8 cellular contexts compared by ENCODE assay signal in genomic region chr15:40435331-40436089, GRCh38. TPM values are rescaled to one million over a fixed set of nuclear protein-coding genes. Genes with fewer than 3 reads are reported as not detected.
DNase-seq lines count a peak whose midpoint lies in the region; FAIRE-seq and TF ChIP-seq lines count a peak whose summit lies in the region.

No MANE protein-coding gene starts in this region.

- peaks cover 33% of the 10 kb centered on the region for H3K27me3 ChIP-seq in iPS-15b (ENCODE audit: control insufficient read depth, insufficient read depth, low read length)
- H3K27me3 ChIP-seq in sigmoid colon, result peaks cover 15 to 33% (median 25%) of the 10 kb centered on the region in 3 donors

- no peaks in the 10 kb centered on the region for H3K36me3 ChIP-seq in ES-I3 (ENCODE audit: insufficient read depth, low read length)
- H3K36me3 ChIP-seq in iPS-15b (ENCODE audit: control insufficient read depth, insufficient read depth, low read length), result no peaks in the 10 kb centered on the region
- H3K36me3 ChIP-seq in sigmoid colon, result no peaks in the 10 kb centered on the region

- DNase-seq in sigmoid colon, result no peak
- DNase-seq in frontal cortex (ENCODE audit: low spot score in 2 of 2), result no peak
- no peak for DNase-seq in 8988T
- DNase-seq in stimulated activated CD4-positive, alpha-beta T cell treated with anti-CD3 and anti-CD28 coated beads, Interleukin-1b, Interleukin-23, amount 100 ng/mL, for 48 hours, result no peak
- DNase-seq in lower leg skin (ENCODE audit: low spot score in 2 of 2), result no peak

- TF ChIP-seq EP300 in sigmoid colon (IDR thresholded peaks at IDR 0.05), result no peak

- H3K4me1 ChIP-seq in ES-I3 (ENCODE audit: insufficient read depth, low read length), result peaks cover 8% of the 10 kb centered on the region
- H3K4me1 ChIP-seq in iPS-15b (ENCODE audit: control insufficient read depth, insufficient read depth, low read length), result peaks cover 14% of the 10 kb centered on the region
- peaks cover 0 to 31% (median 29%) of the 10 kb centered on the region in 4 donors for H3K4me1 ChIP-seq in sigmoid colon

- TF ChIP-seq CTCF in VCaP (conservative IDR thresholded peaks at IDR 0.05) (no peak), sigmoid colon (IDR thresholded peaks at IDR 0.05) (no peak), lower leg skin (IDR thresholded peaks at IDR 0.05) (no peak)

- H3K27ac ChIP-seq in VCaP (peak overlapping the region; percentile 56; the same call in 1 of the 2 replicates), sigmoid colon (peak overlapping the region in 1 of 4 donors; percentile 9)

- H3K9me3 ChIP-seq in ES-I3 (ENCODE audit: control insufficient read depth, insufficient read depth, low read length) (no peaks in the 10 kb centered on the region), iPS-15b (ENCODE audit: control insufficient read depth, insufficient read depth, low read length) (no peaks in the 10 kb centered on the region), sigmoid colon (no peaks in the 10 kb centered on the region)

- WGBS in sigmoid colon, 2 donors, result 24 to 39% methylated on average over 26 of the region's 26 CpGs
- 30 to 32% methylated on average over 21 to 24 of the region's 26 CpGs for WGBS in lower leg skin, 2 donors

- peak overlapping the region; percentile 96 for H3K4me3 ChIP-seq in iPS-15b (ENCODE audit: low read depth, low read length)
- peak overlapping the region in 3 of 4 donors; percentile 38 to 48 (median 47) for H3K4me3 ChIP-seq in sigmoid colon
- H3K4me3 ChIP-seq in lower leg skin (ENCODE audit: low read depth, poor library complexity, severe bottlenecking), result no peak overlapping the region

- H3K9ac ChIP-seq in ES-I3 (ENCODE audit: low read depth, low read length) (peak overlapping the region; percentile 64; the same call in 1 of the 2 replicates), iPS-15b (ENCODE audit: low read depth, low read length) (peak overlapping the region; percentile 8)

- FAIRE-seq in frontal cortex (lab: Jason Lieb, UNC), result no peak

- TF ChIP-seq POLR2A in sigmoid colon (IDR thresholded peaks at IDR 0.05) (no peak), lower leg skin (IDR thresholded peaks at IDR 0.05) (no peak)

- intact Hi-C loops in sigmoid colon (cut with DNase I), result no loop called here
- intact Hi-C loops in lower leg skin (cut with DNase I; ENCODE audit: low total_unique reads), result no loop called here

RNA-seq across cellular contexts. Expression of gene BAHD1, which starts 5.2 kb away (rescaled TPM):
- total RNA-seq in sigmoid colon, result 10 to 100 TPM in 1 of 4 donors, 1 to 10 TPM in 3; 7.7 to 16.3 (median 9.3) TPM
- polyA plus RNA-seq in sigmoid colon, result 10 to 100 TPM in 2 of 3 donors, 1 to 10 TPM in 1; 9.6 to 20.2 (median 14.1) TPM
- total RNA-seq in frontal cortex, result 7.3 TPM
- total RNA-seq in lower leg skin, result 10 to 100 TPM; 12.8 to 18.5 (median 16.2) TPM

RNA-seq across cellular contexts. Expression of gene IVD, which starts 29.9 kb away (rescaled TPM):
- total RNA-seq in sigmoid colon (10 to 100 TPM; 33.2 to 59.9 (median 55.4) TPM), frontal cortex (15.1 TPM), lower leg skin (10 to 100 TPM in 3 of 4 donors, 1 to 10 TPM in 1; 5.9 to 21.1 (median 12.6) TPM)
- polyA plus RNA-seq in sigmoid colon, result 10 to 100 TPM; 28.8 to 56.0 (median 33.1) TPM

RNA-seq across cellular contexts. Expression of gene CHST14, which starts 35.3 kb away (rescaled TPM):
- total RNA-seq in sigmoid colon, result 10 to 100 TPM in 1 of 4 donors, 1 to 10 TPM in 3; 6.4 to 10.2 (median 7.4) TPM
- polyA plus RNA-seq in sigmoid colon, result 1 to 10 TPM; 1.2 to 6.2 (median 1.2) TPM
- total RNA-seq in frontal cortex, result 0.82 TPM
- total RNA-seq in lower leg skin, result 1 to 10 TPM; 5.6 to 10.0 (median 8.8) TPM

RNA-seq across cellular contexts. Expression of gene KNSTRN, which starts 53.0 kb away (rescaled TPM):
- total RNA-seq in sigmoid colon (10 to 100 TPM in 1 of 4 donors, 1 to 10 TPM in 3; 5.0 to 13.8 (median 6.6) TPM), frontal cortex (22.4 TPM), lower leg skin (10 to 100 TPM in 3 of 4 donors, 1 to 10 TPM in 1; 7.6 to 24.8 (median 13.1) TPM)
- polyA plus RNA-seq in sigmoid colon, result 10 to 100 TPM in 1 of 3 donors, 1 to 10 TPM in 2; 6.0 to 18.9 (median 9.5) TPM
